ENCODE assay signal across 27 cellular contexts in the genomic region with DNA sequence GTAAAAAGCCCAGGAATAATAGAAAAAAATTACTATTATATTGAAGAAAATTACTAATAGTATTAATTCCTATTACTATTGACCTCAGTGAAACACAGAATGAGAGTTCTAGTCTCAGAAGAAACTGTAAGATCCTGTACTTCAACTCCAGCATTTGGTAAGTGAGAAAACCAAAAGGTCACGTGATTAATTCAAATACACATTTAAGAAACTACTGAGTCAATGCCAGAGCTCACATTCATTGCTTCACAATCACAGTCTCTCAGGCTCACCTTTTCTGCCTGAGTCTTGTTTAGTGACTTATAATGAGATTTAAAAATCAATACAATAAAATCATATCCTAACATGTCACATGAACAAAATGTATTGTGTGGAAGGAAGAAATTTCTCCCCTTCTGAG.
"Had no signal": no experiment of that assay in that cellular context is flagged by ENCODE, and none has a peak within 500 bp of the region (broad histone marks: within the 10 kb centered on the region; RNA-seq: fewer than 3 reads in every experiment).

No MANE protein-coding gene starts in this region.

- H3K4me3 ChIP-seq: ascending aorta, body of pancreas, Peyer's patch, SJSA1 had no signal

- ATAC-seq: activated CD8-positive, alpha-beta memory T cell treated with anti-CD3 and anti-CD28 coated beads, Interleukin-2, amount 10 ng/mL, durations not matched to agents 7 days and 5 days; body of pancreas; SK-N-SH treated with all-trans-retinoic acid at 6 μM for 48 hours; WTC11 had no signal

- H3K4me3 Mint-ChIP-seq: activated CD8-positive, alpha-beta memory T cell treated with anti-CD3 and anti-CD28 coated beads, Interleukin-2, amount 10 ng/mL, durations not matched to agents 7 days and 5 days; activated naive CD4-positive, alpha-beta T cell treated with anti-CD3 and anti-CD28 coated beads, Interleukin-2, amount 50 U/mL, for 24 hours; activated T-cell treated with anti-CD3 and anti-CD28 coated beads, Interleukin-2, amount 50 U/mL, for 24 hours; activated T-helper 1 cell treated with anti-CD3 and anti-CD28 coated beads, Interleukin-12 subunit alpha, Interleukin-12 subunit beta, Interleukin-2, Interleukin-4 antibody, amounts not matched to agents 30 ng/mL and 10 ng/mL and 1 ng/mL, durations not matched to agents 14 hours and 24 hours and 36 hours; central memory CD8-positive, alpha-beta T cell; WTC11 had no signal

- H3K9me3 ChIP-seq: ascending aorta, body of pancreas, Peyer's patch, SJSA1 had no signal

- H3K27ac ChIP-seq: ascending aorta, body of pancreas, Peyer's patch, RWPE1, SJSA1 had no signal

- H3K4me1 Mint-ChIP-seq: activated CD8-positive, alpha-beta memory T cell treated with anti-CD3 and anti-CD28 coated beads, Interleukin-2, amount 10 ng/mL, durations not matched to agents 7 days and 5 days; activated naive CD4-positive, alpha-beta T cell treated with anti-CD3 and anti-CD28 coated beads, Interleukin-2, amount 50 U/mL, for 24 hours; central memory CD8-positive, alpha-beta T cell had no signal

- H3K4me1 ChIP-seq: ascending aorta, body of pancreas, Peyer's patch, SJSA1 had no signal

- DNase-seq: activated CD4-positive, alpha-beta T cell treated with anti-CD3 and anti-CD28 coated beads for 48 hours; activated CD4-positive, alpha-beta T cell treated with anti-CD3 and anti-CD28 coated beads, Interleukin-2, amount 50 U/mL, for 4 hours; activated CD4-positive, CD25-positive, alpha-beta regulatory T cell treated with anti-CD3 and anti-CD28 coated beads, Interleukin-2, amount 50 U/mL, for 72 hours; activated CD8-positive, alpha-beta memory T cell treated with anti-CD3 and anti-CD28 coated beads, Interleukin-2, amount 10 ng/mL, durations not matched to agents 7 days and 5 days; activated effector memory CD4-positive, alpha-beta T cell treated with Interleukin-2 at 50 U/mL for 16 hours; activated naive CD4-positive, alpha-beta T cell; activated T-cell treated with anti-CD3 and anti-CD28 coated beads, Interleukin-2, amount 50 U/mL, for 24 hours; amniotic stem cell; body of pancreas; NCI-H1105; NCI-H1436; NCI-H1694 treated with DMSO at 0.1 percent for 48 hours; NCI-H2029 treated with DMSO at 0.1 percent for 48 hours; NCI-H510A treated with DMSO at 0.1 percent for 48 hours; NCI-H69; NK-92 treated with Interleukin-12 subunit alpha and Interleukin-12 subunit beta, amount 100 ng/mL, for 24 hours; Peyer's patch; SHP77; SW 1271 had no signal

- H3K9me3 Mint-ChIP-seq: activated T-helper 1 cell treated with anti-CD3 and anti-CD28 coated beads, Interleukin-12 subunit alpha, Interleukin-12 subunit beta, Interleukin-2, Interleukin-4 antibody, amounts not matched to agents 30 ng/mL and 10 ng/mL and 1 ng/mL, durations not matched to agents 14 hours and 24 hours and 36 hours; WTC11 had no signal

- H3K27ac Mint-ChIP-seq: activated CD8-positive, alpha-beta memory T cell treated with anti-CD3 and anti-CD28 coated beads, Interleukin-2, amount 10 ng/mL, durations not matched to agents 7 days and 5 days; activated naive CD4-positive, alpha-beta T cell treated with anti-CD3 and anti-CD28 coated beads, Interleukin-2, amount 50 U/mL, for 24 hours; activated T-cell treated with anti-CD3 and anti-CD28 coated beads, Interleukin-2, amount 50 U/mL, for 24 hours; activated T-helper 1 cell treated with anti-CD3 and anti-CD28 coated beads, Interleukin-12 subunit alpha, Interleukin-12 subunit beta, Interleukin-2, Interleukin-4 antibody, amounts not matched to agents 30 ng/mL and 10 ng/mL and 1 ng/mL, durations not matched to agents 14 hours and 24 hours and 36 hours had no signal

- H3K36me3 Mint-ChIP-seq: activated CD8-positive, alpha-beta memory T cell treated with anti-CD3 and anti-CD28 coated beads, Interleukin-2, amount 10 ng/mL, durations not matched to agents 7 days and 5 days; activated naive CD4-positive, alpha-beta T cell treated with anti-CD3 and anti-CD28 coated beads, Interleukin-2, amount 50 U/mL, for 24 hours; WTC11 had no signal

- H3K27me3 ChIP-seq: ascending aorta, body of pancreas, Peyer's patch, SJSA1 had no signal

- H3K36me3 ChIP-seq: ascending aorta, Peyer's patch, SJSA1 had no signal

- H3K27me3 Mint-ChIP-seq: activated CD8-positive, alpha-beta memory T cell treated with anti-CD3 and anti-CD28 coated beads, Interleukin-2, amount 10 ng/mL, durations not matched to agents 7 days and 5 days; activated naive CD4-positive, alpha-beta T cell treated with anti-CD3 and anti-CD28 coated beads, Interleukin-2, amount 50 U/mL, for 24 hours; activated T-cell treated with anti-CD3 and anti-CD28 coated beads, Interleukin-2, amount 50 U/mL, for 24 hours; central memory CD8-positive, alpha-beta T cell had no signal
